In genomic region chr6:31087494-31088089, GRCh38 we compare ENCODE assay signal across 8 cellular contexts. TPM values are rescaled to one million over a fixed set of nuclear protein-coding genes. Genes with fewer than 3 reads are reported as not detected.
DNase-seq lines count a peak whose midpoint lies in the region; FAIRE-seq and TF ChIP-seq lines count a peak whose summit lies in the region.

No MANE protein-coding gene starts in this region.

- H3K4me1 Mint-ChIP-seq in activated naive CD4-positive, alpha-beta T cell treated with anti-CD3 and anti-CD28 coated beads, Interleukin-2, amount 10 ng/mL, durations not matched to agents 7 days and 5 days = peaks cover 7% of the 10 kb centered on the region
- peaks cover 23% of the 10 kb centered on the region for H3K4me1 Mint-ChIP-seq in glutamatergic neuron (ENCODE audit: low read depth, unreplicated experiment)

- no peak overlapping the region for H3K27ac Mint-ChIP-seq in activated naive CD4-positive, alpha-beta T cell treated with anti-CD3 and anti-CD28 coated beads, Interleukin-2, amount 10 ng/mL, durations not matched to agents 7 days and 5 days
- H3K27ac Mint-ChIP-seq in glutamatergic neuron (ENCODE audit: unreplicated experiment) = peak overlapping the region; percentile 65

- in situ Hi-C loops in GM13977 (cut with MboI; ENCODE audit: low pct_unique_long_range_greater_than_20kb, low sequenced_read_pairs, unreplicated experiment) = no loop called here

- DNase-seq in GM13977 (ENCODE audit: low spot score) (peak; percentile 86), MV-4-11 (lab: John Stamatoyannopoulos, UW) (peak; percentile 64), SKM-1 (lab: John Stamatoyannopoulos, UW; ENCODE audit: unreplicated experiment) (peak; percentile 68), glutamatergic neuron (peak; percentile 90), posterior cingulate gyrus (peak; percentile 61 to 95 (median 87)), ureter (ENCODE audit: low spot score) (peak; percentile 86)
- DNase-seq in activated naive CD4-positive, alpha-beta T cell treated with anti-CD3 and anti-CD28 coated beads, Interleukin-2, amount 10 ng/mL, durations not matched to agents 7 days and 5 days = peak; percentile 92

- no peaks in the 10 kb centered on the region for H3K36me3 Mint-ChIP-seq in activated naive CD4-positive, alpha-beta T cell treated with anti-CD3 and anti-CD28 coated beads, Interleukin-2, amount 10 ng/mL, durations not matched to agents 7 days and 5 days
- no peaks in the 10 kb centered on the region for H3K36me3 Mint-ChIP-seq in glutamatergic neuron (ENCODE audit: unreplicated experiment)

- peak; percentile 91 for FAIRE-seq in A204.1 (lab: Jason Lieb, UNC)

- H3K4me3 Mint-ChIP-seq in activated naive CD4-positive, alpha-beta T cell treated with anti-CD3 and anti-CD28 coated beads, Interleukin-2, amount 10 ng/mL, durations not matched to agents 7 days and 5 days = no peak overlapping the region
- H3K4me3 Mint-ChIP-seq in glutamatergic neuron (ENCODE audit: unreplicated experiment) = no peak overlapping the region

- no peaks in the 10 kb centered on the region for H3K9me3 Mint-ChIP-seq in activated naive CD4-positive, alpha-beta T cell treated with anti-CD3 and anti-CD28 coated beads, Interleukin-2, amount 10 ng/mL, durations not matched to agents 7 days and 5 days
- H3K9me3 Mint-ChIP-seq in glutamatergic neuron (ENCODE audit: unreplicated experiment) = peaks cover 3% of the 10 kb centered on the region

- CTCF ChIA-PET in activated naive CD4-positive, alpha-beta T cell treated with anti-CD3 and anti-CD28 coated beads, Interleukin-2, amount 10 ng/mL, durations not matched to agents 7 days and 5 days (lab: Charles Lee) = interaction anchor here (0.6 to 11.7 kb wide), 27 partner anchors 8 to 606 kb away, joined by 3 to 202 read pairs (median 4); partner anchors contain the start of genes SFTA2, TCF19 and VARS2

- peaks cover 46% of the 10 kb centered on the region for H3K27me3 Mint-ChIP-seq in activated naive CD4-positive, alpha-beta T cell treated with anti-CD3 and anti-CD28 coated beads, Interleukin-2, amount 10 ng/mL, durations not matched to agents 7 days and 5 days
- H3K27me3 Mint-ChIP-seq in glutamatergic neuron (ENCODE audit: unreplicated experiment) = peaks cover 4% of the 10 kb centered on the region

- intact Hi-C loops in posterior cingulate gyrus (cut with DNase I) = loop anchor here (2.0 to 10.0 kb wide), 5 partner anchors 31 to 409 kb away; partner anchors contain the start of genes FLOT1 and IER3

- TF ChIP-seq CTCF in GM13977 (IDR thresholded peaks at IDR 0.05; ENCODE audit: extremely low read depth, insufficient read depth, missing control alignments) (peak; percentile 88), glutamatergic neuron (IDR thresholded peaks at IDR 0.05; ENCODE audit: partially characterized antibody, unreplicated experiment) (peak; percentile 86)

RNA-seq across cellular contexts. Expression of gene C6orf15, which starts 24.8 kb away (rescaled TPM):
- not detected for total RNA-seq in glutamatergic neuron (ENCODE audit: unreplicated experiment)
- not detected for total RNA-seq in ureter

RNA-seq across cellular contexts. Expression of gene PSORS1C1, which starts 27.0 kb away (rescaled TPM):
- total RNA-seq in glutamatergic neuron (ENCODE audit: unreplicated experiment) (not detected), ureter (0.10 TPM)

RNA-seq across cellular contexts. Expression of gene CDSN, which starts 32.7 kb away (rescaled TPM):
- not detected for total RNA-seq in glutamatergic neuron (ENCODE audit: unreplicated experiment)
- total RNA-seq in ureter = not detected

RNA-seq across cellular contexts. Expression of gene PSORS1C2, which starts 51.3 kb away (rescaled TPM):
- total RNA-seq in glutamatergic neuron (ENCODE audit: unreplicated experiment) (0.49 TPM), ureter (not detected)

Comparison
In these comparisons a context has a peak if more than half of its experiments do, and no peak if none do; other contexts are left out.
1. Peak in every context shown above with its lines: DNase-seq.